Comparison of ENCODE assay signal across 1 cellular context in the genomic region with DNA sequence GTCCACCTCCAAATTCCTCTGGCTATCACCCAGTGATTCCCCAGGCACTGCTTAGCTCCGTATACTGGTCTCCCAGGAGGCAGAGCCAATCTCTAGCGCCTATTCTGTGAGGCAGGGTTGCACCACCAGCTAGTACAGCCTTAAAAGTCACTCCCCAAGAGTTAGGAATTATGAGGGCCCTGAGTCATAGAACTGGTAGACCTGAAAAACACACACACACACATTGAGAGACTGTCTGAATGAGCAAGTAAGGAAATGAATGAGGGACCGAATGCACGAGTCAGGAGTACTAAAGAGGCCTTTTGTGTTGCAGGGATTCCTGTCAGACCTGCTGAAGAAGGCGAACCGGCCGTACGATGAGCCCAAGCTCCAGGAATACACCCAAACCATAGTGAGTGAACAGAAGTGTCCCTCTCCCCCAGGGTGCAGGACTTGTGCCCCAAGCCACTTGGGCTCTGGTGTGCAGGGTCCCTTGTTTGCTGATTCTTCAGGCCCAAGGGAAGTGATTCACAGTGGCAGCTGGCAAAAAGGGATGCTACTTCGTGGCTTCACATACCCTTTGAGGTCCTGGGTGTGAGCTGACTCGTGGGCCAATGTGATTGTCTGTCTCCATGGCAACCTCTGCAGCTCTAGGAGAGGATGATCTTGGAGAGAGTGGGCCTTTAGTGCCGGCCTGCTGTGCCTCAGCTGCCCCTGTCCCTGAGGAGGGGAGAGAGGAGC.
TF ChIP-seq lines count a peak whose summit lies in the region.

No MANE protein-coding gene starts in this region.

TF ChIP-seq in SK-N-SH, 30 proteins besides CTCF, POLR2A, EP300 and RAD21 (continued from another document):
- TF ChIP-seq, protein P1, sequence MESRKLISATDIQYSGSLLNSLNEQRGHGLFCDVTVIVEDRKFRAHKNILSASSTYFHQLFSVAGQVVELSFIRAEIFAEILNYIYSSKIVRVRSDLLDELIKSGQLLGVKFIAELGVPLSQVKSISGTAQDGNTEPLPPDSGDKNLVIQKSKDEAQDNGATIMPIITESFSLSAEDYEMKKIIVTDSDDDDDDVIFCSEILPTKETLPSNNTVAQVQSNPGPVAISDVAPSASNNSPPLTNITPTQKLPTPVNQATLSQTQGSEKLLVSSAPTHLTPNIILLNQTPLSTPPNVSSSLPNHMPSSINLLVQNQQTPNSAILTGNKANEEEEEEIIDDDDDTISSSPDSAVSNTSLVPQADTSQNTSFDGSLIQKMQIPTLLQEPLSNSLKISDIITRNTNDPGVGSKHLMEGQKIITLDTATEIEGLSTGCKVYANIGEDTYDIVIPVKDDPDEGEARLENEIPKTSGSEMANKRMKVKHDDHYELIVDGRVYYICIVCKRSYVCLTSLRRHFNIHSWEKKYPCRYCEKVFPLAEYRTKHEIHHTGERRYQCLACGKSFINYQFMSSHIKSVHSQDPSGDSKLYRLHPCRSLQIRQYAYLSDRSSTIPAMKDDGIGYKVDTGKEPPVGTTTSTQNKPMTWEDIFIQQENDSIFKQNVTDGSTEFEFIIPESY (IDR thresholded peaks at IDR 0.05; ENCODE audit: borderline replicate concordance, low read depth) = no peak
TF ChIP-seq in SK-N-SH: peak in this region for 0.
